ENCODE assay signal across 11 cellular contexts in genomic region chr18:55317832-55318231, GRCh38.
DNase-seq lines count a peak whose midpoint lies in the region; TF ChIP-seq lines count a peak whose summit lies in the region.
"Had no signal": no experiment of that assay in that cellular context is flagged by ENCODE, and none has a peak within 500 bp of the region (broad histone marks: within the 10 kb centered on the region; RNA-seq: fewer than 3 reads in every experiment).

No MANE protein-coding gene starts in this region.

- 3 to 7% methylated on average over 6 of the region's 6 CpGs for WGBS in GM23248 (ENCODE audit: low coverage in 1 of 2, low lambda C conversion rate in 2 of 2, missing lambda C conversion rate in 2 of 2), 2 experiments

- H3K9me3 Mint-ChIP-seq in nephron, result no peaks in the 10 kb centered on the region
- H3K9me3 Mint-ChIP-seq: activated CD8-positive, alpha-beta T cell treated with anti-CD3 and anti-CD28 coated beads for 36 hours had no signal

- H3K27ac Mint-ChIP-seq in nephron, result peak overlapping the region in 1 of 3 experiments; percentile 15
- H3K27ac Mint-ChIP-seq: activated CD8-positive, alpha-beta T cell treated with anti-CD3 and anti-CD28 coated beads for 36 hours had no signal

- no peaks in the 10 kb centered on the region for H3K9me2 ChIP-seq in GM23248 (ENCODE audit: insufficient read depth)

- peaks cover 57% of the 10 kb centered on the region for H3K4me1 Mint-ChIP-seq in nephron

- no peaks in the 10 kb centered on the region for H3K27me3 ChIP-seq in GM23248 (replicated peaks; ENCODE audit: insufficient read depth)

- H3K79me2 ChIP-seq in GM23248 (ENCODE audit: insufficient read depth), result peaks cover 88% of the 10 kb centered on the region

- peak overlapping the region; percentile 70 for H3K4me3 ChIP-seq in AG10803 (ENCODE audit: low read length)
- H3K4me3 ChIP-seq in GM23248, result peak overlapping the region; percentile 87
- peak overlapping the region; percentile 3 for H3K4me3 ChIP-seq in astrocyte of the spinal cord (ENCODE audit: low read depth, low read length)

- in situ Hi-C loops in GM23248 (cut with MboI), result no loop called here
- in situ Hi-C loops in astrocyte of the spinal cord (cut with HindIII; ENCODE audit: low sequenced_read_pairs), result no loop called here

- DNase-seq in AG10803 (ENCODE audit: low read depth) (no peak), GM23248 (peak; percentile 59), astrocyte of the spinal cord (ENCODE audit: low read depth, low spot score) (peak; percentile 31), middle frontal gyrus (ENCODE audit: extremely low spot score, low spot score) (no peak), NAMALWA (ENCODE audit: low spot score) (no peak), hepatic stellate cell (ENCODE audit: low spot score) (no peak)
- no peak for DNase-seq in activated CD4-positive, alpha-beta T cell treated with anti-CD3 and anti-CD28 coated beads for 4 hours
- DNase-seq: activated CD8-positive, alpha-beta T cell treated with anti-CD3 and anti-CD28 coated beads for 36 hours; NCI-H2029 had no signal

- peak overlapping the region; percentile 85 for H3K9ac ChIP-seq in GM23248

- H3K4me3 Mint-ChIP-seq in nephron, result peak overlapping the region in 2 of 3 experiments; percentile 43 to 48
- H3K4me3 Mint-ChIP-seq: activated CD8-positive, alpha-beta T cell treated with anti-CD3 and anti-CD28 coated beads for 36 hours had no signal

- H3K36me3 Mint-ChIP-seq in nephron (ENCODE audit: low read depth), result no peaks in the 10 kb centered on the region

- peak overlapping the region; percentile 100 for H3K4me2 ChIP-seq in GM23248 (ENCODE audit: unreplicated experiment)

- H3F3A ChIP-seq in GM23248 (ENCODE audit: insufficient read depth), result peaks cover 38% of the 10 kb centered on the region

- H3K36me3 ChIP-seq in GM23248 (ENCODE audit: low read depth), result no peaks in the 10 kb centered on the region
- H3K36me3 ChIP-seq: neutrophil had no signal

- H3K4me1 ChIP-seq in GM23248 (ENCODE audit: insufficient read depth), result peaks cover 54% of the 10 kb centered on the region

- TF ChIP-seq CTCF in AG10803 (conservative IDR thresholded peaks at IDR 0.05; ENCODE audit: low read length) (no peak), astrocyte of the spinal cord (IDR thresholded peaks at IDR 0.05; ENCODE audit: low read depth, low read length) (no peak), nephron (IDR thresholded peaks at IDR 0.05; ENCODE audit: unreplicated experiment in 3 of 3) (no peak)

- H4K20me1 ChIP-seq in GM23248 (ENCODE audit: insufficient read depth), result no peaks in the 10 kb centered on the region

- no peaks in the 10 kb centered on the region for H3K27me3 Mint-ChIP-seq in nephron (ENCODE audit: low read depth)

- peak overlapping the region; percentile 49 for H2AFZ ChIP-seq in GM23248

- peak overlapping the region; percentile 94 for H3K27ac ChIP-seq in GM23248
- H3K27ac ChIP-seq: neutrophil had no signal

- no peaks in the 10 kb centered on the region for H3K9me3 ChIP-seq in GM23248 (ENCODE audit: low read depth)
- H3K9me3 ChIP-seq: neutrophil had no signal

Comparison
In these comparisons a context has a peak if more than half of its experiments do, and no peak if none do; other contexts are left out.
1. DNase-seq: peak in GM23248 (single experiment) and astrocyte of the spinal cord (single experiment); none in AG10803 (single experiment), middle frontal gyrus (single experiment), NAMALWA (single experiment), hepatic stellate cell (single experiment) and activated CD4-positive, alpha-beta T cell treated with anti-CD3 and anti-CD28 coated beads for 4 hours (0 of 2).
2. H3K4me3 ChIP-seq: peak in every context shown above with its lines; median percentile 87 in GM23248; 70 in AG10803; 3 in astrocyte of the spinal cord.